40 cellular contexts compared by ENCODE assay signal in the genomic region with DNA sequence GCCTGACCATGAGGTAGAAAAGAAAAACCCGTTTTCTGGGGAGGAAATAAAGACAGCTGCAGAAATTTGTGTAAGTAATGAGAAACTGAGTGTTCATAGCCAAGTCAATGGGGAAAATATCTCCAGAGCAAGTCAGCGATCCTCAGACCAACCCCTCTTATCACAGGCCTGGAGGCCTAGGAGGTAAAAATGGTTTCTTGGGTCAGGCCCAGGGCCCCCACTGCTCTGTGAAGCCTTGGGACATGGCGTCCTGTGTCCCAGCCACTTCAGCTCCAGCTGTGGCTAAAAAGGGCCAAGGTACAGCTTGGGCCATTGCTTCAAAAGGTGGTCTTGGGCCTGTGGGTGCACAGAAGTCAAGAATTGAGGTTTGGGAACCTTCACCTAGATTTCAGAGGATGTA.
"Had no signal": no experiment of that assay in that cellular context is flagged by ENCODE, and none has a peak within 500 bp of the region (broad histone marks: within the 10 kb centered on the region; RNA-seq: fewer than 3 reads in every experiment).

No MANE protein-coding gene starts in this region.

- H3K4me3 Mint-ChIP-seq: activated naive CD4-positive, alpha-beta T cell treated with anti-CD3 and anti-CD28 coated beads for 36 hours; activated naive CD4-positive, alpha-beta T cell treated with anti-CD3 and anti-CD28 coated beads, Interleukin-2, amount 10 ng/mL, durations not matched to agents 7 days and 5 days; activated naive CD4-positive, alpha-beta T cell treated with anti-CD3 and anti-CD28 coated beads, Interleukin-2, amount 50 U/mL, for 24 hours; activated naive CD8-positive, alpha-beta T cell; activated naive CD8-positive, alpha-beta T cell treated with anti-CD3 and anti-CD28 coated beads for 36 hours; activated naive CD8-positive, alpha-beta T cell treated with anti-CD3 and anti-CD28 coated beads, Interleukin-2, amount 10 ng/mL, durations not matched to agents 7 days and 5 days; activated naive CD8-positive, alpha-beta T cell treated with anti-CD3 and anti-CD28 coated beads, Interleukin-2, amount 50 U/mL, for 24 hours; activated T-cell treated with anti-CD3 and anti-CD28 coated beads, Interleukin-2, amount 50 U/mL, for 24 hours; activated T-cell treated with anti-CD3 and anti-CD28 coated beads, Interleukin-2, amount 50 U/mL, for 4 hours; activated T-cell treated with anti-CD3 and anti-CD28 coated beads, Interleukin-2, amount 50 U/mL, for 72 hours; activated T-helper 1 cell treated with anti-CD3 and anti-CD28 coated beads, Interleukin-12 subunit alpha, Interleukin-12 subunit beta, Interleukin-2, Interleukin-4 antibody, amounts not matched to agents 30 ng/mL and 10 ng/mL and 1 ng/mL, durations not matched to agents 14 hours and 24 hours and 36 hours; activated T-helper 17 cell treated with anti-CD3 and anti-CD28 coated beads, Interleukin-2, amount 50 U/mL, for 72 hours; brain; central memory CD8-positive, alpha-beta T cell had no signal

- H3K27ac ChIP-seq: adrenal gland, ascending aorta, body of pancreas, brain microvascular endothelial cell, breast epithelium, cardiac muscle cell had no signal

- H3K4me1 ChIP-seq: adrenal gland, ascending aorta, body of pancreas, breast epithelium had no signal

- DNase-seq: activated effector memory CD4-positive, alpha-beta T cell treated with anti-CD3 and anti-CD28 coated beads, Interleukin-2, amount 50 U/mL, for 16 hours; activated effector memory CD4-positive, alpha-beta T cell treated with Interleukin-2 at 50 U/mL for 16 hours; activated gamma-delta T cell; activated gamma-delta T cell treated with Interleukin-2 at 50 U/mL for 16 hours; activated naive CD4-positive, alpha-beta T cell; activated naive CD4-positive, alpha-beta T cell treated with anti-CD3 and anti-CD28 coated beads for 36 hours; activated naive CD4-positive, alpha-beta T cell treated with anti-CD3 and anti-CD28 coated beads, Interleukin-2, amount 10 ng/mL, durations not matched to agents 7 days and 5 days; activated naive CD4-positive, alpha-beta T cell treated with anti-CD3 and anti-CD28 coated beads, Interleukin-2, amount 50 U/mL, for 16 hours; activated naive CD4-positive, alpha-beta T cell treated with Interleukin-2 at 50 U/mL for 16 hours; activated naive CD8-positive, alpha-beta T cell treated with anti-CD3 and anti-CD28 coated beads for 36 hours; activated naive CD8-positive, alpha-beta T cell treated with anti-CD3 and anti-CD28 coated beads, Interleukin-2, amount 10 ng/mL, durations not matched to agents 7 days and 5 days; activated naive CD8-positive, alpha-beta T cell treated with anti-CD3 and anti-CD28 coated beads, Interleukin-2, amount 50 U/mL, for 24 hours; activated T-cell treated with anti-CD3 and anti-CD28 coated beads, Interleukin-2, amount 50 U/mL, for 1 hour; activated T-cell treated with anti-CD3 and anti-CD28 coated beads, Interleukin-2, amount 50 U/mL, for 24 hours; activated T-cell treated with anti-CD3 and anti-CD28 coated beads, Interleukin-2, amount 50 U/mL, for 4 hours; activated T-cell treated with anti-CD3 and anti-CD28 coated beads, Interleukin-2, amount 50 U/mL, for 48 hours; activated T-cell treated with anti-CD3 and anti-CD28 coated beads, Interleukin-2, amount 50 U/mL, for 72 hours; adrenal gland; amniotic stem cell; amygdala; anterior cingulate cortex; aorta; body of pancreas; brain microvascular endothelial cell; caudate nucleus; central memory CD4-positive, alpha-beta T cell; cerebellar nuclear complex had no signal

- FAIRE-seq: astrocyte, bronchial epithelial cell had no signal

- H3K27me3 Mint-ChIP-seq: activated naive CD4-positive, alpha-beta T cell treated with anti-CD3 and anti-CD28 coated beads, Interleukin-2, amount 10 ng/mL, durations not matched to agents 7 days and 5 days; activated naive CD8-positive, alpha-beta T cell treated with anti-CD3 and anti-CD28 coated beads for 36 hours; activated naive CD8-positive, alpha-beta T cell treated with anti-CD3 and anti-CD28 coated beads, Interleukin-2, amount 10 ng/mL, durations not matched to agents 7 days and 5 days; brain; central memory CD8-positive, alpha-beta T cell had no signal

- H3K4me1 Mint-ChIP-seq: activated naive CD4-positive, alpha-beta T cell treated with anti-CD3 and anti-CD28 coated beads, Interleukin-2, amount 10 ng/mL, durations not matched to agents 7 days and 5 days; activated naive CD4-positive, alpha-beta T cell treated with anti-CD3 and anti-CD28 coated beads, Interleukin-2, amount 50 U/mL, for 24 hours; activated naive CD8-positive, alpha-beta T cell treated with anti-CD3 and anti-CD28 coated beads for 36 hours; activated naive CD8-positive, alpha-beta T cell treated with anti-CD3 and anti-CD28 coated beads, Interleukin-2, amount 10 ng/mL, durations not matched to agents 7 days and 5 days; activated naive CD8-positive, alpha-beta T cell treated with anti-CD3 and anti-CD28 coated beads, Interleukin-2, amount 50 U/mL, for 24 hours; activated T-helper 17 cell treated with anti-CD3 and anti-CD28 coated beads, Interleukin-2, amount 50 U/mL, for 72 hours; brain; central memory CD8-positive, alpha-beta T cell had no signal

- H3K27me3 ChIP-seq: adrenal gland, ascending aorta, body of pancreas, brain microvascular endothelial cell, breast epithelium, cardiac muscle cell had no signal

- H3K27ac Mint-ChIP-seq: activated naive CD4-positive, alpha-beta T cell treated with anti-CD3 and anti-CD28 coated beads for 36 hours; activated naive CD4-positive, alpha-beta T cell treated with anti-CD3 and anti-CD28 coated beads, Interleukin-2, amount 10 ng/mL, durations not matched to agents 7 days and 5 days; activated naive CD4-positive, alpha-beta T cell treated with anti-CD3 and anti-CD28 coated beads, Interleukin-2, amount 50 U/mL, for 24 hours; activated naive CD4-positive, alpha-beta T cell treated with anti-CD3 and anti-CD28 coated beads, Interleukin-2, amount 50 U/mL, for 72 hours; activated naive CD8-positive, alpha-beta T cell; activated naive CD8-positive, alpha-beta T cell treated with anti-CD3 and anti-CD28 coated beads for 36 hours; activated naive CD8-positive, alpha-beta T cell treated with anti-CD3 and anti-CD28 coated beads, Interleukin-2, amount 10 ng/mL, durations not matched to agents 7 days and 5 days; activated naive CD8-positive, alpha-beta T cell treated with anti-CD3 and anti-CD28 coated beads, Interleukin-2, amount 50 U/mL, for 24 hours; activated T-cell treated with anti-CD3 and anti-CD28 coated beads, Interleukin-2, amount 50 U/mL, for 24 hours; activated T-cell treated with anti-CD3 and anti-CD28 coated beads, Interleukin-2, amount 50 U/mL, for 72 hours; activated T-helper 1 cell treated with anti-CD3 and anti-CD28 coated beads, Interleukin-12 subunit alpha, Interleukin-12 subunit beta, Interleukin-2, Interleukin-4 antibody, amounts not matched to agents 30 ng/mL and 10 ng/mL and 1 ng/mL, durations not matched to agents 14 hours and 24 hours and 36 hours; activated T-helper 17 cell treated with anti-CD3 and anti-CD28 coated beads, Interleukin-2, amount 50 U/mL, for 72 hours; activated T-helper 2 cell treated with anti-CD3 and anti-CD28 coated beads, Interferon-gamma antibody, Interleukin-2, Interleukin-4, amounts not matched to agents 10 μg/mL and 5 μg/mL and 100 μg/mL, durations not matched to agents 14 hours and 24 hours and 36 hours; brain had no signal

- H3K36me3 Mint-ChIP-seq: activated naive CD4-positive, alpha-beta T cell treated with anti-CD3 and anti-CD28 coated beads, Interleukin-2, amount 10 ng/mL, durations not matched to agents 7 days and 5 days; activated naive CD8-positive, alpha-beta T cell treated with anti-CD3 and anti-CD28 coated beads, Interleukin-2, amount 10 ng/mL, durations not matched to agents 7 days and 5 days; brain had no signal

- ATAC-seq: activated naive CD4-positive, alpha-beta T cell treated with anti-CD3 and anti-CD28 coated beads, Interleukin-2, amount 50 U/mL, for 72 hours; activated naive CD8-positive, alpha-beta T cell treated with anti-CD3 and anti-CD28 coated beads, Interleukin-2, amount 50 U/mL, for 24 hours; activated T-cell treated with anti-CD3 and anti-CD28 coated beads, Interleukin-2, amount 50 U/mL, for 4 hours; activated T-cell treated with anti-CD3 and anti-CD28 coated beads, Interleukin-2, amount 50 U/mL, for 72 hours; activated T-helper 17 cell treated with anti-CD3 and anti-CD28 coated beads, Interleukin-2, amount 50 U/mL, for 72 hours; body of pancreas had no signal

- H3K36me3 ChIP-seq: adrenal gland, ascending aorta, brain microvascular endothelial cell, breast epithelium, cardiac muscle cell had no signal

- H3K4me3 ChIP-seq: adrenal gland, ascending aorta, body of pancreas, breast epithelium, cardiac muscle cell had no signal
